1 cellular context compared by ENCODE assay signal in the genomic region with DNA sequence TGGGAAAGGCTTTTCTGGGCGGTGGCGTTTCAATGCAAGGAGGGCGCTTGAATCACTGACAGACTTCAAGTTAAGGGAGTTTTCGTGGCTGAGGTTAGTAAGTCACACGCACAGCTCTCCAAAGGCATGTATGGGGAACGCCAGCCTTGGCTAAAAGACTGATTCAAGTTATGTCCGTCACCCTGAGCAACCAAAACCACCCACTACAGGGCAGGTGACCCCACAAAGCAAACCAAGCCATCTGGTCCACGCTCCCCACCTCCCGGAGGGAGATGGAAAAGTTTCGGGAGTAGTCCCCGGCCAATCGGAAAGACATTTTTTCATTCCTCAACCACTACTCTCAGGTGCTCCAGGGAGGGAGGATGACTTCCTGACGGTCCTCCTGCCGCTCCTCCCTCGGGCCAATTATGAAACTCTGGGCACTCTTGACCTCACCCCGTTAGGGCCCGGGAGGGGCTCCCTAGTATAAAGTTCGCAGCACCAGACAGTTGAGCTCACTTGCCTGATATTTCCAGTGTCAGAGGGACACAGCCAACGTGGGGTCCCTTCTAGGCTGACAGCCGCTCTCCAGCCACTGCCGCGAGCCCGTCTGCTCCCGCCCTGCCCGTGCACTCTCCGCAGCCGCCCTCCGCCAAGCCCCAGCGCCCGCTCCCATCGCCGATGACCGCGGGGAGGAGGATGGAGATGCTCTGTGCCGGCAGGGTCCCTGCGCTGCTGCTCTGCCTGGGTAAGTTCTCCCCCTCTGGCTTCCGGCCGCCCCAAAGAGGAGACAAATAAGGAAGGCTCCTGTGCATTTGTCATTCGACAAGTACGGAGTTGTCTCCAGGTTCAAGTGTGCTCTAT.
A peak's percentile ranks its signal among the peaks of the same experiment; 100 is the strongest.
TF ChIP-seq lines count a peak whose summit lies in the region.

A gene with protein sequence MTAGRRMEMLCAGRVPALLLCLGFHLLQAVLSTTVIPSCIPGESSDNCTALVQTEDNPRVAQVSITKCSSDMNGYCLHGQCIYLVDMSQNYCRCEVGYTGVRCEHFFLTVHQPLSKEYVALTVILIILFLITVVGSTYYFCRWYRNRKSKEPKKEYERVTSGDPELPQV (plus strand): TSS at position 497 of the 843 bp plus-strand sequence. CDS start 164 bp downstream, at position 661.

TF ChIP-seq in HEK293, 187 proteins besides CTCF, POLR2A, EP300 and RAD21 (continued from another document and continues in another):
- TF ChIP-seq, protein P1, sequence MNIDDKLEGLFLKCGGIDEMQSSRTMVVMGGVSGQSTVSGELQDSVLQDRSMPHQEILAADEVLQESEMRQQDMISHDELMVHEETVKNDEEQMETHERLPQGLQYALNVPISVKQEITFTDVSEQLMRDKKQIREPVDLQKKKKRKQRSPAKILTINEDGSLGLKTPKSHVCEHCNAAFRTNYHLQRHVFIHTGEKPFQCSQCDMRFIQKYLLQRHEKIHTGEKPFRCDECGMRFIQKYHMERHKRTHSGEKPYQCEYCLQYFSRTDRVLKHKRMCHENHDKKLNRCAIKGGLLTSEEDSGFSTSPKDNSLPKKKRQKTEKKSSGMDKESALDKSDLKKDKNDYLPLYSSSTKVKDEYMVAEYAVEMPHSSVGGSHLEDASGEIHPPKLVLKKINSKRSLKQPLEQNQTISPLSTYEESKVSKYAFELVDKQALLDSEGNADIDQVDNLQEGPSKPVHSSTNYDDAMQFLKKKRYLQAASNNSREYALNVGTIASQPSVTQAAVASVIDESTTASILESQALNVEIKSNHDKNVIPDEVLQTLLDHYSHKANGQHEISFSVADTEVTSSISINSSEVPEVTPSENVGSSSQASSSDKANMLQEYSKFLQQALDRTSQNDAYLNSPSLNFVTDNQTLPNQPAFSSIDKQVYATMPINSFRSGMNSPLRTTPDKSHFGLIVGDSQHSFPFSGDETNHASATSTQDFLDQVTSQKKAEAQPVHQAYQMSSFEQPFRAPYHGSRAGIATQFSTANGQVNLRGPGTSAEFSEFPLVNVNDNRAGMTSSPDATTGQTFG (tag by site-specific recombination; IDR thresholded peaks at IDR 0.05; ENCODE audit: borderline replicate concordance), result no peak
- TF ChIP-seq ZNF791 (tag by site-specific recombination; IDR thresholded peaks at IDR 0.05) (no peak), ZNF335 (tag by site-specific recombination; conservative IDR thresholded peaks at IDR 0.05) (peak; percentile 62), REPIN1 (tag by site-specific recombination; IDR thresholded peaks at IDR 0.05; ENCODE audit: low read depth) (no peak), ZNF211 (tag by site-specific recombination; IDR thresholded peaks at IDR 0.05; ENCODE audit: low read depth) (no peak), ZNF404 (tag by site-specific recombination; IDR thresholded peaks at IDR 0.05) (no peak), ZNF324 (tag by site-specific recombination; IDR thresholded peaks at IDR 0.05) (no peak), SP3 (tag by site-specific recombination; IDR thresholded peaks at IDR 0.05) (no peak), ZNF223 (tag by site-specific recombination; IDR thresholded peaks at IDR 0.05) (no peak), ZBTB8A (tag by site-specific recombination; IDR thresholded peaks at IDR 0.05) (0 out of 2 replicates have a peak, but pooled peaks have one; percentile 25), ZNF350 (tag by site-specific recombination; IDR thresholded peaks at IDR 0.05) (no peak), ZNF146 (tag by site-specific recombination; IDR thresholded peaks at IDR 0.05) (no peak), SCRT1 (tag by site-specific recombination; IDR thresholded peaks at IDR 0.05; ENCODE audit: borderline replicate concordance) (no peak), ZFP69B (tag by site-specific recombination; IDR thresholded peaks at IDR 0.05) (no peak), SP2 (tag by site-specific recombination; IDR thresholded peaks at IDR 0.05) (no peak), ZNF23 (tag by site-specific recombination; IDR thresholded peaks at IDR 0.05; ENCODE audit: borderline replicate concordance) (no peak), ZNF660 (tag by site-specific recombination; IDR thresholded peaks at IDR 0.05) (no peak)
- TF ChIP-seq, protein P2, sequence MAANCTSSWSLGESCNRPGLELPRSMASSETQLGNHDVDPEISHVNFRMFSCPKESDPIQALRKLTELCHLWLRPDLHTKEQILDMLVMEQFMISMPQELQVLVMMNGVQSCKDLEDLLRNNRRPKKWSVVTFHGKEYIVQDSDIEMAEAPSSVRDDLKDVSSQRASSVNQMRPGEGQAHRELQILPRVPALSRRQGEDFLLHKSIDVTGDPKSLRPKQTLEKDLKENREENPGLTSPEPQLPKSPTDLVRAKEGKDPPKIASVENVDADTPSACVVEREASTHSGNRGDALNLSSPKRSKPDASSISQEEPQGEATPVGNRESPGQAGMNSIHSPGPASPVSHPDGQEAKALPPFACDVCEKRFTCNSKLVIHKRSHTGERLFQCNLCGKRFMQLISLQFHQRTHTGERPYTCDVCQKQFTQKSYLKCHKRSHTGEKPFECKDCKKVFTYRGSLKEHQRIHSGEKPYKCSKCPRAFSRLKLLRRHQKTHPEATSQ (tag by site-specific recombination; IDR thresholded peaks at IDR 0.05), result no peak
- TF ChIP-seq, protein P3, sequence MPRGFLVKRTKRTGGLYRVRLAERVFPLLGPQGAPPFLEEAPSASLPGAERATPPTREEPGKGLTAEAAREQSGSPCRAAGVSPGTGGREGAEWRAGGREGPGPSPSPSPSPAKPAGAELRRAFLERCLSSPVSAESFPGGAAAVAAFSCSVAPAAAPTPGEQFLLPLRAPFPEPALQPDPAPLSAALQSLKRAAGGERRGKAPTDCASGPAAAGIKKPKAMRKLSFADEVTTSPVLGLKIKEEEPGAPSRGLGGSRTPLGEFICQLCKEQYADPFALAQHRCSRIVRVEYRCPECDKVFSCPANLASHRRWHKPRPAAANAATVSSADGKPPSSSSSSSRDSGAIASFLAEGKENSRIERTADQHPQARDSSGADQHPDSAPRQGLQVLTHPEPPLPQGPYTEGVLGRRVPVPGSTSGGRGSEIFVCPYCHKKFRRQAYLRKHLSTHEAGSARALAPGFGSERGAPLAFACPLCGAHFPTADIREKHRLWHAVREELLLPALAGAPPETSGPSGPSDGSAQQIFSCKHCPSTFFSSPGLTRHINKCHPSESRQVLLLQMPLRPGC (tag by site-specific recombination; IDR thresholded peaks at IDR 0.05), result no peak
- TF ChIP-seq, protein P4, sequence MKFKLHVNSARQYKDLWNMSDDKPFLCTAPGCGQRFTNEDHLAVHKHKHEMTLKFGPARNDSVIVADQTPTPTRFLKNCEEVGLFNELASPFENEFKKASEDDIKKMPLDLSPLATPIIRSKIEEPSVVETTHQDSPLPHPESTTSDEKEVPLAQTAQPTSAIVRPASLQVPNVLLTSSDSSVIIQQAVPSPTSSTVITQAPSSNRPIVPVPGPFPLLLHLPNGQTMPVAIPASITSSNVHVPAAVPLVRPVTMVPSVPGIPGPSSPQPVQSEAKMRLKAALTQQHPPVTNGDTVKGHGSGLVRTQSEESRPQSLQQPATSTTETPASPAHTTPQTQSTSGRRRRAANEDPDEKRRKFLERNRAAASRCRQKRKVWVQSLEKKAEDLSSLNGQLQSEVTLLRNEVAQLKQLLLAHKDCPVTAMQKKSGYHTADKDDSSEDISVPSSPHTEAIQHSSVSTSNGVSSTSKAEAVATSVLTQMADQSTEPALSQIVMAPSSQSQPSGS (tag by site-specific recombination; IDR thresholded peaks at IDR 0.05; ENCODE audit: low read depth), result no peak
- TF ChIP-seq, protein P5, sequence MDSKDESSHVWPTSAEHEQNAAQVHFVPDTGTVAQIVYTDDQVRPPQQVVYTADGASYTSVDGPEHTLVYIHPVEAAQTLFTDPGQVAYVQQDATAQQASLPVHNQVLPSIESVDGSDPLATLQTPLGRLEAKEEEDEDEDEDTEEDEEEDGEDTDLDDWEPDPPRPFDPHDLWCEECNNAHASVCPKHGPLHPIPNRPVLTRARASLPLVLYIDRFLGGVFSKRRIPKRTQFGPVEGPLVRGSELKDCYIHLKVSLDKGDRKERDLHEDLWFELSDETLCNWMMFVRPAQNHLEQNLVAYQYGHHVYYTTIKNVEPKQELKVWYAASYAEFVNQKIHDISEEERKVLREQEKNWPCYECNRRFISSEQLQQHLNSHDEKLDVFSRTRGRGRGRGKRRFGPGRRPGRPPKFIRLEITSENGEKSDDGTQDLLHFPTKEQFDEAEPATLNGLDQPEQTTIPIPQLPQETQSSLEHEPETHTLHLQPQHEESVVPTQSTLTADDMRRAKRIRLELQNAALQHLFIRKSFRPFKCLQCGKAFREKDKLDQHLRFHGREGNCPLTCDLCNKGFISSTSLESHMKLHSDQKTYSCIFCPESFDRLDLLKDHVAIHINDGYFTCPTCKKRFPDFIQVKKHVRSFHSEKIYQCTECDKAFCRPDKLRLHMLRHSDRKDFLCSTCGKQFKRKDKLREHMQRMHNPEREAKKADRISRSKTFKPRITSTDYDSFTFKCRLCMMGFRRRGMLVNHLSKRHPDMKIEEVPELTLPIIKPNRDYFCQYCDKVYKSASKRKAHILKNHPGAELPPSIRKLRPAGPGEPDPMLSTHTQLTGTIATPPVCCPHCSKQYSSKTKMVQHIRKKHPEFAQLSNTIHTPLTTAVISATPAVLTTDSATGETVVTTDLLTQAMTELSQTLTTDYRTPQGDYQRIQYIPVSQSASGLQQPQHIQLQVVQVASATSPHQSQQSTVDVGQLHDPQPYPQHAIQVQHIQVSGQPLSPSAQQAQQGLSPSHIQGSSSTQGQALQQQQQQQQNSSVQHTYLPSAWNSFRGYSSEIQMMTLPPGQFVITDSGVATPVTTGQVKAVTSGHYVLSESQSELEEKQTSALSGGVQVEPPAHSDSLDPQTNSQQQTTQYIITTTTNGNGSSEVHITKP (tag by site-specific recombination; IDR thresholded peaks at IDR 0.05), result no peak
- TF ChIP-seq, protein P6, sequence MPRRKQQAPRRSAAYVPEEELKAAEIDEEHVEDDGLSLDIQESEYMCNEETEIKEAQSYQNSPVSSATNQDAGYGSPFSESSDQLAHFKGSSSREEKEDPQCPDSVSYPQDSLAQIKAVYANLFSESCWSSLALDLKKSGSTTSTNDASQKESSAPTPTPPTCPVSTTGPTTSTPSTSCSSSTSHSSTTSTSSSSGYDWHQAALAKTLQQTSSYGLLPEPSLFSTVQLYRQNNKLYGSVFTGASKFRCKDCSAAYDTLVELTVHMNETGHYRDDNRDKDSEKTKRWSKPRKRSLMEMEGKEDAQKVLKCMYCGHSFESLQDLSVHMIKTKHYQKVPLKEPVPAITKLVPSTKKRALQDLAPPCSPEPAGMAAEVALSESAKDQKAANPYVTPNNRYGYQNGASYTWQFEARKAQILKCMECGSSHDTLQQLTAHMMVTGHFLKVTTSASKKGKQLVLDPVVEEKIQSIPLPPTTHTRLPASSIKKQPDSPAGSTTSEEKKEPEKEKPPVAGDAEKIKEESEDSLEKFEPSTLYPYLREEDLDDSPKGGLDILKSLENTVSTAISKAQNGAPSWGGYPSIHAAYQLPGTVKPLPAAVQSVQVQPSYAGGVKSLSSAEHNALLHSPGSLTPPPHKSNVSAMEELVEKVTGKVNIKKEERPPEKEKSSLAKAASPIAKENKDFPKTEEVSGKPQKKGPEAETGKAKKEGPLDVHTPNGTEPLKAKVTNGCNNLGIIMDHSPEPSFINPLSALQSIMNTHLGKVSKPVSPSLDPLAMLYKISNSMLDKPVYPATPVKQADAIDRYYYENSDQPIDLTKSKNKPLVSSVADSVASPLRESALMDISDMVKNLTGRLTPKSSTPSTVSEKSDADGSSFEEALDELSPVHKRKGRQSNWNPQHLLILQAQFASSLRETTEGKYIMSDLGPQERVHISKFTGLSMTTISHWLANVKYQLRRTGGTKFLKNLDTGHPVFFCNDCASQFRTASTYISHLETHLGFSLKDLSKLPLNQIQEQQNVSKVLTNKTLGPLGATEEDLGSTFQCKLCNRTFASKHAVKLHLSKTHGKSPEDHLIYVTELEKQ (tag by site-specific recombination; IDR thresholded peaks at IDR 0.05; ENCODE audit: borderline replicate concordance), result no peak
- TF ChIP-seq, protein P7, sequence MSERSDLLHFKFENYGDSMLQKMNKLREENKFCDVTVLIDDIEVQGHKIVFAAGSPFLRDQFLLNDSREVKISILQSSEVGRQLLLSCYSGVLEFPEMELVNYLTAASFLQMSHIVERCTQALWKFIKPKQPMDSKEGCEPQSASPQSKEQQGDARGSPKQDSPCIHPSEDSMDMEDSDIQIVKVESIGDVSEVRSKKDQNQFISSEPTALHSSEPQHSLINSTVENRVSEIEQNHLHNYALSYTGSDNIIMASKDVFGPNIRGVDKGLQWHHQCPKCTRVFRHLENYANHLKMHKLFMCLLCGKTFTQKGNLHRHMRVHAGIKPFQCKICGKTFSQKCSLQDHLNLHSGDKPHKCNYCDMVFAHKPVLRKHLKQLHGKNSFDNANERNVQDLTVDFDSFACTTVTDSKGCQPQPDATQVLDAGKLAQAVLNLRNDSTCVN (tag by site-specific recombination; optimal IDR thresholded peaks at IDR 0.05), result peak; percentile 57
- TF ChIP-seq, protein P8, sequence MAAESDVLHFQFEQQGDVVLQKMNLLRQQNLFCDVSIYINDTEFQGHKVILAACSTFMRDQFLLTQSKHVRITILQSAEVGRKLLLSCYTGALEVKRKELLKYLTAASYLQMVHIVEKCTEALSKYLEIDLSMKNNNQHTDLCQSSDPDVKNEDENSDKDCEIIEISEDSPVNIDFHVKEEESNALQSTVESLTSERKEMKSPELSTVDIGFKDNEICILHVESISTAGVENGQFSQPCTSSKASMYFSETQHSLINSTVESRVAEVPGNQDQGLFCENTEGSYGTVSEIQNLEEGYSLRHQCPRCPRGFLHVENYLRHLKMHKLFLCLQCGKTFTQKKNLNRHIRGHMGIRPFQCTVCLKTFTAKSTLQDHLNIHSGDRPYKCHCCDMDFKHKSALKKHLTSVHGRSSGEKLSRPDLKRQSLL (tag by site-specific recombination; IDR thresholded peaks at IDR 0.05), result no peak
- TF ChIP-seq, protein P9, sequence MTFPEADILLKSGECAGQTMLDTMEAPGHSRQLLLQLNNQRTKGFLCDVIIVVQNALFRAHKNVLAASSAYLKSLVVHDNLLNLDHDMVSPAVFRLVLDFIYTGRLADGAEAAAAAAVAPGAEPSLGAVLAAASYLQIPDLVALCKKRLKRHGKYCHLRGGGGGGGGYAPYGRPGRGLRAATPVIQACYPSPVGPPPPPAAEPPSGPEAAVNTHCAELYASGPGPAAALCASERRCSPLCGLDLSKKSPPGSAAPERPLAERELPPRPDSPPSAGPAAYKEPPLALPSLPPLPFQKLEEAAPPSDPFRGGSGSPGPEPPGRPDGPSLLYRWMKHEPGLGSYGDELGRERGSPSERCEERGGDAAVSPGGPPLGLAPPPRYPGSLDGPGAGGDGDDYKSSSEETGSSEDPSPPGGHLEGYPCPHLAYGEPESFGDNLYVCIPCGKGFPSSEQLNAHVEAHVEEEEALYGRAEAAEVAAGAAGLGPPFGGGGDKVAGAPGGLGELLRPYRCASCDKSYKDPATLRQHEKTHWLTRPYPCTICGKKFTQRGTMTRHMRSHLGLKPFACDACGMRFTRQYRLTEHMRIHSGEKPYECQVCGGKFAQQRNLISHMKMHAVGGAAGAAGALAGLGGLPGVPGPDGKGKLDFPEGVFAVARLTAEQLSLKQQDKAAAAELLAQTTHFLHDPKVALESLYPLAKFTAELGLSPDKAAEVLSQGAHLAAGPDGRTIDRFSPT (tag by site-specific recombination; IDR thresholded peaks at IDR 0.05), result no peak
